Comparison of ENCODE assay signal across 10 cellular contexts in the genomic region with DNA sequence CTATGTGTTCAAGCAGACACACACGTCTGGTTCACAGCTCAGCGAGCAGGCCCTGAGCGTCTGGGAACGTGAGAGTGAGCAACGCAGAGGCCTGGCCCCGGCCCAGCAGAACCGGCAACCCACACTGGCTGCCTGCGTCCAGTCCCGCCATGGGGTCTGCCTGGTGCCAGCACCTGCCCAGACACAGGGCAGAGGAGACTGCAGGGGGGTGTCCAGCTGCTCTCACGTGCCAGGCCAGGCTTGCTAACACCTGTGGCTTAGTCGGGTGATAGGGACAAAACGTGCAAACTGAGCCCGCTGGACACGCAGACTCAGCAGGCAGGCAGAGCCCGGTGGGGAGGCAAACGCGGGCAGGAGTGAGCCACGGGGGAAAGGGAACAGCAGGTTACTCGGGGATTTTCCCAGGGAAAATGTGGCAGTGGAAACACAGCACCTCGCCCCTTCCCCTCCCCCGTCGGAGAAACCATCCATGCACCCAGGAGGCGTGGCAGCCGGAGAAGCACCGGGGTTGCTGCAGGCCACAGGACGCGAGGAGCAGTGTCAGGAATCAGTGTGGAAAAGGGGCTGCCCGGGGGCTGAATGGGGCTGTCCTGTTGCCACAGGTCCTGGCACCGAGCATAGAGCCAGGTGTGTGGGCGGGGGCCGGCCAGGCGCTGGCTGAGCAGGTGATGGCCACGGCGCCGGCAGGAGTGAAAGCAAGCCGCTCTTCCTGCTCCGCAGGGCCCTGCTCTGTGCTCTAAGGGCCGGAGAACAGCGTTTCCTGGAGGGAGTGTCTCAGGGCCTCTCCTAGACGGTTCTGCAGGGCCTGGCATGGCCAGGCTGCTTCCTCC.
DNase-seq lines count a peak whose midpoint lies in the region; ATAC-seq, FAIRE-seq and TF ChIP-seq lines count a peak whose summit lies in the region.
"Had no signal": no experiment of that assay in that cellular context is flagged by ENCODE, and none has a peak within 500 bp of the region (broad histone marks: within the 10 kb centered on the region; RNA-seq: fewer than 3 reads in every experiment).

No MANE protein-coding gene starts in this region.

- in situ Hi-C loops in HepG2 (cut with HindIII; ENCODE audit: extremely low pct_ligation_motif_present, low pct_unique_long_range_greater_than_20kb) (no loop called here), transverse colon (cut with MboI; ENCODE audit: low pct_ligation_motif_present in 1 of 4, low pct_unique_long_range_greater_than_20kb in 1 of 4, low sequenced_read_pairs in 3 of 4) (no loop called here)

- intact Hi-C loops in breast epithelium (cut with DNase I; ENCODE audit: low total_unique reads), result no loop called here
- intact Hi-C loops in HepG2 (cut with micrococcal nuclease; ENCODE audit: unreplicated experiment), result no loop called here
- intact Hi-C loops in transverse colon (cut with DNase I; ENCODE audit: low total_unique reads), result no loop called here

- H3K27me3 ChIP-seq in breast epithelium (no peaks in the 10 kb centered on the region), HepG2 (ENCODE audit: control insufficient read depth in 1 of 2, insufficient read depth in 2 of 2, low read length in 2 of 2) (no peaks in the 10 kb centered on the region), transverse colon (no peaks in the 10 kb centered on the region)

- H4K20me1 ChIP-seq in HepG2 (ENCODE audit: insufficient read depth, low read length), result peaks cover 11% of the 10 kb centered on the region; the same call in 1 of the 2 replicates

- TF ChIP-seq EP300 in HepG2 (IDR thresholded peaks at IDR 0.05; ENCODE audit: low read depth in 2 of 2, low read length in 2 of 2), result no peak
- TF ChIP-seq EP300 in HepG2 (CRISPR knock-in tag; IDR thresholded peaks at IDR 0.05; ENCODE audit: borderline replicate concordance), result no peak
- no peak for TF ChIP-seq EP300 in transverse colon (IDR thresholded peaks at IDR 0.05; ENCODE audit: low read depth)

- H3K36me3 ChIP-seq in breast epithelium (no peaks in the 10 kb centered on the region), HepG2 (replicated peaks in 1 of 2; ENCODE audit: control insufficient read depth in 1 of 2, insufficient read depth in 2 of 2, low read length in 2 of 2) (no peaks in the 10 kb centered on the region; a peak in 1 of 5 replicates), transverse colon (no peaks in the 10 kb centered on the region)

- no TSS peak for BruUV-seq in HepG2 (replicated peaks; lab: Mats Ljungman, UMichigan)

- no peak for TF ChIP-seq CTCF in breast epithelium (IDR thresholded peaks at IDR 0.05)
- no peak for TF ChIP-seq CTCF in HepG2 (CRISPR knock-in tag; IDR thresholded peaks at IDR 0.05)
- TF ChIP-seq CTCF in transverse colon (IDR thresholded peaks at IDR 0.05), result no peak

- no peak for TF ChIP-seq POLR2A in breast epithelium (IDR thresholded peaks at IDR 0.05)
- no peak for TF ChIP-seq POLR2A in HepG2 (IDR thresholded peaks at IDR 0.05; ENCODE audit: insufficient read depth in 1 of 2, low read depth in 2 of 2, low read length in 2 of 2)
- no peak for TF ChIP-seq POLR2A in transverse colon (IDR thresholded peaks at IDR 0.05)

- peak overlapping the region; percentile 3 to 45 for H3K27ac ChIP-seq in breast epithelium
- no peak overlapping the region for H3K27ac ChIP-seq in HepG2 (ENCODE audit: extremely low read length, insufficient read depth, low read length)
- H3K27ac ChIP-seq in transverse colon, result peak overlapping the region; percentile 71 to 83 (median 73)

- H3K9me3 ChIP-seq in breast epithelium (no peaks in the 10 kb centered on the region), HepG2 (ENCODE audit: low read length) (no peaks in the 10 kb centered on the region), transverse colon (no peaks in the 10 kb centered on the region)

- no peak for FAIRE-seq in HepG2 (lab: Jason Lieb, UNC)
- FAIRE-seq: A204.1 had no signal

- H3K79me2 ChIP-seq in HepG2 (ENCODE audit: insufficient read depth, low read length), result peaks cover 9% of the 10 kb centered on the region

- DNase-seq in NCI-H2029 (lab: John Stamatoyannopoulos, UW) (peak; percentile 85), NCI-H2029 treated with DMSO at 0.1 percent for 48 hours (lab: John Stamatoyannopoulos, UW) (no peak), breast epithelium (ENCODE audit: low spot score in 2 of 2) (peak in 1 of 2 donors; percentile 52), HepG2 (ENCODE audit: low spot score) (no peak), transverse colon (peak; percentile 72), GOT3 (lab: John Stamatoyannopoulos, UW) (no peak)
- DNase-seq in stimulated activated naive CD8-positive, alpha-beta T cell treated with anti-CD3 and anti-CD28 coated beads, Interleukin-15, Interleukin-2, amounts not matched to agents 100 U/mL and 50 U/mL, for 24 hours, result no peak
- no peak for DNase-seq in activated naive CD4-positive, alpha-beta T cell (lab: John Stamatoyannopoulos, UW)
- DNase-seq: activated T-cell treated with anti-CD3 and anti-CD28 coated beads, Interleukin-2, amount 50 U/mL, for 72 hours had no signal

- peak overlapping the region in 2 of 3 donors; percentile 47 to 58 for H3K4me3 ChIP-seq in breast epithelium
- no peak overlapping the region for H3K4me3 ChIP-seq in HepG2 (replicated peaks in 1 of 3; ENCODE audit: insufficient read depth in 1 of 3, low read depth in 2 of 3, low read length in 3 of 3)
- peak overlapping the region in 3 of 4 donors; percentile 3 to 38 (median 27) for H3K4me3 ChIP-seq in transverse colon

- CTCF ChIA-PET in HepG2 (lab: Yijun Ruan, JAX; ENCODE audit: low intra/inter-chr PET ratio, low total read pairs), result no interaction called here

- TF ChIP-seq RAD21 in HepG2 (CRISPR knock-in tag; IDR thresholded peaks at IDR 0.05), result no peak

- WGBS in HepG2 (ENCODE audit: low lambda C conversion rate), result 95% methylated on average over 40 of the region's 40 CpGs
- WGBS in transverse colon (ENCODE audit: low coverage in 1 of 2), 2 donors, result 63% methylated on average over 40 of the region's 40 CpGs; no CpG with 5 or more reads in 1 of the 2 donors

- no peak overlapping the region for H3K4me2 ChIP-seq in HepG2 (ENCODE audit: low read depth, low read length)

- POLR2A ChIA-PET in HepG2 (lab: Yijun Ruan, JAX), result no interaction called here

- no peaks in the 10 kb centered on the region for H3K4me1 ChIP-seq in breast epithelium
- peaks cover 27% of the 10 kb centered on the region for H3K4me1 ChIP-seq in HepG2 (ENCODE audit: insufficient read depth, low read length)
- H3K4me1 ChIP-seq in transverse colon, result peaks cover 9 to 63% (median 45%) of the 10 kb centered on the region in 4 donors

- H2AFZ ChIP-seq in HepG2 (ENCODE audit: low read length), result no peak overlapping the region

- no peak for ATAC-seq in HepG2
- no peak for ATAC-seq in stimulated activated naive CD8-positive, alpha-beta T cell treated with anti-CD3 and anti-CD28 coated beads, Interleukin-15, Interleukin-2, amounts not matched to agents 100 U/mL and 50 U/mL, for 24 hours
- ATAC-seq: activated T-cell treated with anti-CD3 and anti-CD28 coated beads, Interleukin-2, amount 50 U/mL, for 72 hours had no signal

- H3K9ac ChIP-seq in HepG2 (ENCODE audit: insufficient read depth, low read depth, low read length), result no peak overlapping the region

TF ChIP-seq in HepG2, 621 proteins besides CTCF, POLR2A, EP300 and RAD21 (continues in another document):
- TF ChIP-seq ZNF574 (CRISPR knock-in tag; IDR thresholded peaks at IDR 0.05) (no peak), ZBTB4 (CRISPR knock-in tag; IDR thresholded peaks at IDR 0.05; ENCODE audit: borderline replicate concordance) (0 out of 2 replicates have a peak, but pooled peaks have one; percentile 41)

Comparison
In these comparisons a context has a peak if more than half of its experiments do, and no peak if none do; other contexts are left out.
1. DNase-seq: peak in NCI-H2029 (single experiment) and transverse colon (single experiment); none in NCI-H2029 treated with DMSO at 0.1 percent for 48 hours (single experiment), HepG2 (single experiment), stimulated activated naive CD8-positive, alpha-beta T cell treated with anti-CD3 and anti-CD28 coated beads, Interleukin-15, Interleukin-2, amounts not matched to agents 100 U/mL and 50 U/mL, for 24 hours (single experiment), GOT3 (single experiment) and activated naive CD4-positive, alpha-beta T cell (0 of 4).
2. H3K4me3 ChIP-seq: peak in breast epithelium (2 of 3) and transverse colon (3 of 4); none in HepG2 (0 of 3).